14 cellular contexts compared by ENCODE assay signal in genomic region chr22:30701872-30702271, GRCh38. TPM values are rescaled to one million over a fixed set of nuclear protein-coding genes. Genes with fewer than 3 reads are reported as not detected.
DNase-seq lines count a peak whose midpoint lies in the region; ATAC-seq, FAIRE-seq and TF ChIP-seq lines count a peak whose summit lies in the region.
"Had no signal": no experiment of that assay in that cellular context is flagged by ENCODE, and none has a peak within 500 bp of the region (broad histone marks: within the 10 kb centered on the region; RNA-seq: fewer than 3 reads in every experiment).

No MANE protein-coding gene starts in this region.

- ATAC-seq in GM19467 (IDR thresholded peaks at IDR 0.05; ENCODE audit: unreplicated experiment), result no peak

- H3K4me3 ChIP-seq in epithelial cell of esophagus (ENCODE audit: low read length), result no peak overlapping the region
- H3K4me3 ChIP-seq: heart left ventricle had no signal

- TF ChIP-seq POLR2A in H54 (IDR thresholded peaks at IDR 0.05; ENCODE audit: low read depth, low read length), result no peak

- peak; percentile 44 for DNase-seq in H54 (ENCODE audit: insufficient read length, low spot score)
- DNase-seq in RKO (ENCODE audit: low spot score), result peak; percentile 34
- DNase-seq in epithelial cell of esophagus (ENCODE audit: low read depth), result peak; percentile 17
- DNase-seq in renal cortical epithelial cell (ENCODE audit: low read depth), result peak; percentile 8
- no peak for DNase-seq in dermis blood vessel endothelial cell
- no peak for DNase-seq in NCI-H526 treated with DMSO at 0.1 percent for 48 hours (lab: John Stamatoyannopoulos, UW)
- DNase-seq: activated CD4-positive, alpha-beta T cell treated with anti-CD3 and anti-CD28 coated beads, Interleukin-2, amount 50 U/mL, for 1 hour; activated T-cell treated with anti-CD3 and anti-CD28 coated beads, Interleukin-2, amount 50 U/mL, for 24 hours; CD4-positive, alpha-beta memory T cell; heart left ventricle; NCI-H2081 treated with DMSO at 0.1 percent for 48 hours; SHP77 treated with DMSO at 0.1 percent for 48 hours had no signal

- no peak for FAIRE-seq in H54 (lab: Jason Lieb, UNC)
- FAIRE-seq: GM12892 had no signal

- no peak for TF ChIP-seq CTCF in epithelial cell of esophagus (IDR thresholded peaks at IDR 0.05; ENCODE audit: insufficient read depth, low read depth, low read length, missing control alignments)

RNA-seq across cellular contexts. Expression of gene OSBP2, which starts 7.2 kb away (rescaled TPM):
- total RNA-seq in renal cortical epithelial cell, result 1.4 and 1.5 TPM in 2 replicates
- total RNA-seq in dermis blood vessel endothelial cell, result 14.4 and 18.0 TPM in 2 replicates

RNA-seq across cellular contexts. Expression of gene DUSP18, which starts 34.2 kb away (rescaled TPM):
- total RNA-seq in renal cortical epithelial cell (8.2 and 19.5 TPM in 2 replicates), dermis blood vessel endothelial cell (14.0 and 15.4 TPM in 2 replicates)

Comparison
In these comparisons a context has a peak if more than half of its experiments do, and no peak if none do; other contexts are left out.
1. DNase-seq: peak in H54 (single experiment), RKO (single experiment), epithelial cell of esophagus (single experiment) and renal cortical epithelial cell (single experiment); none in dermis blood vessel endothelial cell (single experiment) and NCI-H526 treated with DMSO at 0.1 percent for 48 hours (single experiment).